16 cellular contexts compared by ENCODE assay signal in genomic region chr7:1829111-1829510, GRCh38.
"Had no signal": no experiment of that assay in that cellular context is flagged by ENCODE, and none has a peak within 500 bp of the region (broad histone marks: within the 10 kb centered on the region; RNA-seq: fewer than 3 reads in every experiment).

No MANE protein-coding gene starts in this region.

- H3K4me3 ChIP-seq: breast epithelium, lung, thoracic aorta, vagina had no signal

- H3K9me3 ChIP-seq: thoracic aorta, vagina had no signal

- H3K27me3 ChIP-seq: breast epithelium, vagina had no signal

- H3K27ac Mint-ChIP-seq: activated CD4-positive, alpha-beta T cell treated with anti-CD3 and anti-CD28 coated beads for 36 hours; activated CD8-positive, alpha-beta T cell treated with anti-CD3 and anti-CD28 coated beads, Interleukin-2, amount 10 ng/mL, durations not matched to agents 7 days and 5 days; activated T-helper 2 cell treated with anti-CD3 and anti-CD28 coated beads, Interferon-gamma antibody, Interleukin-2, Interleukin-4, amounts not matched to agents 10 μg/mL and 5 μg/mL and 100 μg/mL, durations not matched to agents 14 hours and 24 hours and 36 hours; stimulated activated naive CD8-positive, alpha-beta T cell treated with anti-CD3 and anti-CD28 coated beads, Interleukin-15, amount 100 ng/mL, for 72 hours had no signal

- H3K36me3 ChIP-seq: breast epithelium, vagina had no signal

- H3K4me1 ChIP-seq: breast epithelium, vagina had no signal

- H3K27ac ChIP-seq: breast epithelium, thoracic aorta, vagina, VCaP had no signal

- DNase-seq: activated CD4-positive, alpha-beta T cell treated with anti-CD3 and anti-CD28 coated beads for 36 hours; activated CD8-positive, alpha-beta T cell treated with anti-CD3 and anti-CD28 coated beads, Interleukin-2, amount 10 ng/mL, durations not matched to agents 7 days and 5 days; anterior cingulate cortex; kidney; naive thymus-derived CD4-positive, alpha-beta T cell; nucleus accumbens; stimulated activated CD4-positive, alpha-beta T cell treated with anti-CD3 and anti-CD28 coated beads, Interleukin-15, amount 100 ng/mL, for 24 hours; stimulated activated CD4-positive, alpha-beta T cell treated with anti-CD3 and anti-CD28 coated beads, Interleukin-4, amount 100 ng/mL, for 24 hours; stimulated activated naive CD8-positive, alpha-beta T cell treated with anti-CD3 and anti-CD28 coated beads, Interleukin-15, amount 100 ng/mL, for 72 hours had no signal

- H3K4me3 Mint-ChIP-seq: activated CD4-positive, alpha-beta T cell treated with anti-CD3 and anti-CD28 coated beads for 36 hours; activated CD8-positive, alpha-beta T cell treated with anti-CD3 and anti-CD28 coated beads, Interleukin-2, amount 10 ng/mL, durations not matched to agents 7 days and 5 days; activated naive CD8-positive, alpha-beta T cell; stimulated activated naive CD8-positive, alpha-beta T cell treated with anti-CD3 and anti-CD28 coated beads, Interleukin-15, amount 100 ng/mL, for 72 hours had no signal

- ATAC-seq: activated CD4-positive, alpha-beta T cell treated with anti-CD3 and anti-CD28 coated beads for 36 hours; activated CD8-positive, alpha-beta T cell treated with anti-CD3 and anti-CD28 coated beads, Interleukin-2, amount 10 ng/mL, durations not matched to agents 7 days and 5 days; naive thymus-derived CD4-positive, alpha-beta T cell; stimulated activated naive CD8-positive, alpha-beta T cell treated with anti-CD3 and anti-CD28 coated beads, Interleukin-15, amount 100 ng/mL, for 72 hours had no signal

- H3K27me3 Mint-ChIP-seq: activated CD4-positive, alpha-beta T cell treated with anti-CD3 and anti-CD28 coated beads for 36 hours; activated naive CD8-positive, alpha-beta T cell; naive thymus-derived CD4-positive, alpha-beta T cell; stimulated activated naive CD8-positive, alpha-beta T cell treated with anti-CD3 and anti-CD28 coated beads, Interleukin-15, amount 100 ng/mL, for 72 hours had no signal
